ENCODE assay signal across 10 cellular contexts in genomic region chr1:64962447-64962846, GRCh38. TPM values are rescaled to one million over a fixed set of nuclear protein-coding genes. Genes with fewer than 3 reads are reported as not detected.
DNase-seq lines count a peak whose midpoint lies in the region; ATAC-seq, FAIRE-seq and TF ChIP-seq lines count a peak whose summit lies in the region.
"Had no signal": no experiment of that assay in that cellular context is flagged by ENCODE, and none has a peak within 500 bp of the region (broad histone marks: within the 10 kb centered on the region; RNA-seq: fewer than 3 reads in every experiment).

No MANE protein-coding gene starts in this region.

- SMC1A ChIA-PET in GM12878 (lab: Charles Lee; ENCODE audit: uncharacterized antibody, unreplicated experiment) = interaction anchor here (0.6 to 3.4 kb wide), 9 partner anchors 9 to 218 kb away, joined by 3 to 24 read pairs (median 3); no protein-coding TSS in a partner anchor

- H3K4me1 ChIP-seq in GM12878 (ENCODE audit: control insufficient read depth, insufficient read depth, low read length) = peaks cover 46% of the 10 kb centered on the region
- H3K4me1 ChIP-seq in PC-9 (replicated peaks; ENCODE audit: insufficient read depth) = peaks cover 18% of the 10 kb centered on the region

- intact Hi-C loops in GM12878 (cut with micrococcal nuclease; ENCODE audit: unreplicated experiment) (loop anchor here (10.0 kb wide), 1 partner anchor 1322 kb away; no protein-coding TSS in a partner anchor), PC-9 (cut with micrococcal nuclease; ENCODE audit: unreplicated experiment) (loop anchor here (10.0 kb wide), 1 partner anchor 212 kb away; no protein-coding TSS in a partner anchor)

- RAD21 ChIA-PET in GM12878 (lab: Charles Lee; ENCODE audit: unreplicated experiment) = interaction anchor here (1.1 to 1.3 kb wide), 4 partner anchors 40 to 98 kb away, joined by 3 to 4 read pairs (median 3); no protein-coding TSS in a partner anchor

- H3K4me3 ChIP-seq in GM12878 = peak overlapping the region; percentile 41; the same call in 1 of the 2 replicates
- H3K4me3 ChIP-seq in PC-9 = no peak overlapping the region

- in situ Hi-C loops in GM12878 (cut with MboI) = loop anchor here (5.0 kb wide), 1 partner anchor 65 kb away; no protein-coding TSS in a partner anchor

- H3K9ac ChIP-seq in GM12878 (ENCODE audit: control insufficient read depth, insufficient read depth, low read length) = no peak overlapping the region; the same call in 1 of the 2 replicates

- H3K9me3 ChIP-seq in GM12878 (replicated peaks; ENCODE audit: control insufficient read depth, insufficient read depth, low read length) = no peaks in the 10 kb centered on the region
- H3K9me3 ChIP-seq in PC-9 (ENCODE audit: insufficient read depth, low read depth) = no peaks in the 10 kb centered on the region

- no peak for TF ChIP-seq RAD21 in GM12878 (IDR thresholded peaks at IDR 0.05; ENCODE audit: insufficient read depth, low read depth, low read length)

- TF ChIP-seq CTCF in GM12878 (IDR thresholded peaks at IDR 0.05 in 2 of 3, conservative IDR thresholded peaks at IDR 0.05 in 1 of 3; ENCODE audit: control insufficient read depth in 2 of 3, extremely low read depth in 1 of 3, insufficient read depth in 1 of 3, low read depth in 3 of 3, low read length in 3 of 3) (no peak), PC-9 (conservative IDR thresholded peaks at IDR 0.05) (no peak)

- peak overlapping the region; percentile 17; the same call in 1 of the 2 replicates for H3K27ac ChIP-seq in GM12878 (ENCODE audit: control insufficient read depth, insufficient read depth)
- H3K27ac ChIP-seq in PC-9 = no peak overlapping the region

- no peak overlapping the region for H2AFZ ChIP-seq in GM12878 (ENCODE audit: control insufficient read depth, low read depth, low read length)
- no peak overlapping the region for H2AFZ ChIP-seq in PC-9

- H3K4me2 ChIP-seq in GM12878 (ENCODE audit: control insufficient read depth, insufficient read depth) (peak overlapping the region; percentile 61), PC-9 (no peak overlapping the region)

- WGBS in GM12878 (ENCODE audit: insufficient coverage, insufficient replicate concordance, low lambda C conversion rate, missing lambda C conversion rate) = 46% methylated on average over 8 of the region's 8 CpGs

- H3K36me3 ChIP-seq in GM12878 (ENCODE audit: control insufficient read depth in 2 of 2, insufficient read depth in 2 of 2, low read length in 1 of 2) (no peaks in the 10 kb centered on the region), PC-9 (ENCODE audit: low read depth) (no peaks in the 10 kb centered on the region)

- no peaks in the 10 kb centered on the region for H3K9me2 ChIP-seq in PC-9 (ENCODE audit: insufficient read depth)

- POLR2A ChIA-PET in GM12878 (lab: Charles Lee) = interaction anchor here (0.9 to 1.9 kb wide), 3 partner anchors 64 to 458 kb away, joined by 3 to 5 read pairs (median 3); partner anchors contain the start of genes LEPR and LEPROT
- POLR2A ChIA-PET in PC-9 (lab: Charles Lee; ENCODE audit: unreplicated experiment) = interaction anchor here (0.6 kb wide), 1 partner anchor 69 kb away, joined by 3 read pairs; no protein-coding TSS in a partner anchor

- no peak for TF ChIP-seq POLR2A in GM12878 (IDR thresholded peaks at IDR 0.05; ENCODE audit: low read depth, low read length)

- no TSS peak for BruUV-seq in GM12878 (replicated peaks; lab: Mats Ljungman, UMichigan)
- no TSS peak for BruUV-seq in PC-9 (replicated peaks; lab: Mats Ljungman, UMichigan)

- H4K20me1 ChIP-seq in GM12878 (ENCODE audit: control insufficient read depth, insufficient read depth) (peaks cover 5% of the 10 kb centered on the region), PC-9 (ENCODE audit: insufficient read depth) (peaks cover 15% of the 10 kb centered on the region)

- no peaks in the 10 kb centered on the region for H3F3A ChIP-seq in PC-9 (ENCODE audit: insufficient read depth, low read depth)

- no peak for TF ChIP-seq EP300 in GM12878 (IDR thresholded peaks at IDR 0.05; ENCODE audit: borderline replicate concordance in 1 of 2, control insufficient read depth in 1 of 2, low read depth in 2 of 2, low read length in 2 of 2)

- H3K79me2 ChIP-seq in GM12878 (ENCODE audit: control insufficient read depth, insufficient read depth, low read length) (peaks cover 69% of the 10 kb centered on the region), PC-9 (ENCODE audit: low read depth) (peaks cover 76% of the 10 kb centered on the region)

- DNase-seq in NAMALWA (ENCODE audit: low spot score) = peak; percentile 57
- no peak for DNase-seq in GM12878 (ENCODE audit: low read depth, low spot score)
- DNase-seq in renal cortical epithelial cell (ENCODE audit: low read depth) = peak; percentile 94
- DNase-seq in DMS53 treated with DMSO at 0.1 percent for 48 hours (lab: John Stamatoyannopoulos, UW; ENCODE audit: unreplicated experiment) = no peak
- no peak for DNase-seq in PC-9
- no peak for DNase-seq in DMS114 treated with DMSO at 0.1 percent for 48 hours (lab: John Stamatoyannopoulos, UW; ENCODE audit: unreplicated experiment)
- DNase-seq: HCEC 1CT, KG1 had no signal

- FAIRE-seq in GM12878 (lab: Jason Lieb, UNC) = no peak

- H3K27me3 ChIP-seq in GM12878 (replicated peaks in 1 of 2; ENCODE audit: control insufficient read depth in 2 of 2, insufficient read depth in 2 of 2, low read length in 1 of 2) (no peaks in the 10 kb centered on the region), PC-9 (ENCODE audit: insufficient read depth, low read depth) (no peaks in the 10 kb centered on the region)

- ATAC-seq in GM18861 (IDR thresholded peaks at IDR 0.05; ENCODE audit: unreplicated experiment) (peak; percentile 18), GM12878 (peak; percentile 5; the same call in 1 of the 3 replicates), HG03045 (IDR thresholded peaks at IDR 0.05; ENCODE audit: unreplicated experiment) (no peak)

- CTCF ChIA-PET in GM12878 (lab: Yijun Ruan, JAX) = interaction anchor here (1.3 kb wide), 1 partner anchor 85 kb away, joined by 3 read pairs; no protein-coding TSS in a partner anchor
- CTCF ChIA-PET in PC-9 (lab: Charles Lee) = no interaction called here

TF ChIP-seq in GM12878, 131 proteins besides CTCF, POLR2A, EP300 and RAD21 (continues in another document):
- TF ChIP-seq RUNX3 (IDR thresholded peaks at IDR 0.05; ENCODE audit: low read length) (peak; percentile 32; the same call in 1 of the 2 replicates), MLLT1 (IDR thresholded peaks at IDR 0.05) (no peak), PRDM15 (CRISPR knock-in tag; IDR thresholded peaks at IDR 0.05) (no peak), RAD51 (IDR thresholded peaks at IDR 0.05) (no peak)

RNA-seq across cellular contexts. Expression of gene JAK1, which starts 3.9 kb away (rescaled TPM):
- 45.7 and 49.2 TPM in 2 replicates for total RNA-seq in GM12878 (2013; cell fraction: nucleolus; rRNA removed)
- total RNA-seq in GM12878 (2014; rRNA removed) (31.5 and 33.7 TPM in 2 replicates), GM12878 (2014; rRNA removed; fragmentation: Illumina TruSeq; extraction: Trizol) (42.7 and 43.3 TPM in 2 replicates), GM12878 (2021) (42.7 and 42.8 TPM in 2 replicates), renal cortical epithelial cell (305 and 415 TPM in 2 replicates), PC-9 (2021) (88.5 and 97.9 TPM in 2 replicates)
- polyA plus RNA-seq in GM12878 (2011; ENCODE audit: low read depth) = 36.2 TPM
- polyA plus RNA-seq in GM12878 (2011; rRNA removed) (43.1 and 45.5 TPM in 2 replicates), GM12878 (2014; fragmentation: Illumina TruSeq; extraction: Trizol) (43.7 and 56.9 TPM in 2 replicates), GM12878 (2014; fragmentation: Nextera tagmentation; extraction: Ambion mirVana) (10 to 100 TPM in 1 of 2 experiments, 1 to 10 TPM in 1; 9.6 to 11.5 TPM), GM12878 (2014; rRNA removed) (23.3 and 25.3 TPM in 2 replicates), GM12878 (2016; fragmentation: Nextera tagmentation; extraction: Ambion mirVana) (10 to 100 TPM; 32.6 to 38.9 TPM)
- polyA plus RNA-seq in GM12878 (2011; cell fraction: cytosol; rRNA removed) = 40.2 and 42.8 TPM in 2 replicates
- 80.6 and 83.7 TPM in 2 replicates for polyA plus RNA-seq in GM12878 (2011; cell fraction: nucleus; rRNA removed)
- 45.2 and 50.6 TPM in 2 replicates for polyA plus RNA-seq in GM12878 (2012)
- 70.1 and 86.2 TPM in 2 replicates for polyA minus RNA-seq in GM12878 (2011; rRNA and poly(A)+ RNA removed)
- polyA minus RNA-seq in GM12878 (2011; cell fraction: cytosol; rRNA and poly(A)+ RNA removed) = 30.5 and 37.0 TPM in 2 replicates
- 51.3 and 76.5 TPM in 2 replicates for polyA minus RNA-seq in GM12878 (2011; cell fraction: nucleus; rRNA and poly(A)+ RNA removed)

Comparison
In these comparisons a context has a peak if more than half of its experiments do, and no peak if none do; other contexts are left out.
1. DNase-seq: peak in NAMALWA (single experiment) and renal cortical epithelial cell (single experiment); none in GM12878 (single experiment), DMS53 treated with DMSO at 0.1 percent for 48 hours (single experiment), PC-9 (0 of 2) and DMS114 treated with DMSO at 0.1 percent for 48 hours (single experiment).